ENCODE assay signal across 26 cellular contexts in the genomic region with DNA sequence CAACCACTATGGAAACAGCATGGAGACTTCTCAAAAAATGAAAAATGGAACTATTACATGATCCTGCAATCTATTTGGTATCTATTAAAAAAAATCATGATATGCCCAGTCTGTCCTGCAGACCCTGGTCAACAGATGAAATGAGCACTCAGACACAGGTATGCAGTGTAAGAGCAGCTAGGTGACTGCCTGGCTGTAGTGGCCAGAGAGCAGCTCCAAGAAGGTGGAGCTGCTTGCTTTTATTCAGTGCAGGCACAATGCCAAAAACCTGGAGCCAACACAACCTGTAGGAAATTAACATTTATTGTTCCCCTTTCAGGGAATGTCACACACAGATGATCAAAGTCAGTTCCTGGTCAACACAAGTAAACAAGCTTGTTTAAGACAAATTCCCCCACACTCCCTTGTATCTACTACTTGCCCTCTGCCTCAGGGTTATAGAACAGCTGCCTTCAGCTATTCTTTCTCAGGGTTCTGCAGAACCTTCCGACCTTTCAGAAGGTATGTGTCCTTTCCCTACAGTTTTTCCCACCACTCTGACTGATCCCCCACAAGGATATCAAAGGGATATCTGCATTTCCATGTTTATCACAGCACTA.
"Had no signal": no experiment of that assay in that cellular context is flagged by ENCODE, and none has a peak within 500 bp of the region (broad histone marks: within the 10 kb centered on the region; RNA-seq: fewer than 3 reads in every experiment).

No MANE protein-coding gene starts in this region.

- H3K4me1 ChIP-seq: lower lobe of right lung, neural progenitor cell, right atrium auricular region, right lobe of liver, tibial nerve, uterus had no signal

- H3K36me3 ChIP-seq: lower lobe of right lung, neural progenitor cell, neutrophil, ovary, right atrium auricular region, right lobe of liver, tibial nerve, uterus had no signal

- ATAC-seq: left cardiac atrium; left lobe of liver; lower lobe of right lung; natural killer cell; right lobe of liver; stimulated activated memory B cell treated with anti-CD40 and anti-IgM and Interleukin-4, amounts not matched to agents 10 μg/mL and 1 μg/mL and 100 μg/mL, for 72 hours; stimulated activated naive CD8-positive, alpha-beta T cell treated with anti-CD3 and anti-CD28 coated beads, Interleukin-15, amount 100 ng/mL, for 72 hours had no signal

- H3K27ac ChIP-seq: lower lobe of right lung, neural progenitor cell, neutrophil, ovary, right atrium auricular region, right lobe of liver, tibial nerve, uterus had no signal

- H3K27me3 ChIP-seq: neural progenitor cell, neutrophil, ovary, right atrium auricular region, right lobe of liver, tibial nerve, uterus had no signal

- DNase-seq: kidney glomerular epithelial cell; left cardiac atrium; lower lobe of right lung; mammary epithelial cell; mesenchymal stem cell; naive B cell; natural killer cell; nephron progenitor cell; occipital lobe; ovary; right lobe of liver; stimulated activated CD4-positive, alpha-beta T cell treated with anti-CD3 and anti-CD28 coated beads, Interleukin-1b, Interleukin-23, amount 100 ng/mL, for 48 hours; stimulated activated CD4-positive, alpha-beta T cell treated with anti-CD3 and anti-CD28 coated beads, Interleukin-2, amount 100 ng/mL, for 48 hours; stimulated activated CD4-positive, alpha-beta T cell treated with anti-CD3 and anti-CD28 coated beads, Interleukin-4, amount 100 ng/mL, for 4 hours; stimulated activated CD8-positive, alpha-beta memory T cell treated with anti-CD3 and anti-CD28 coated beads, Interleukin-4, amount 100 ng/mL, for 48 hours; stimulated activated naive CD4-positive, alpha-beta T cell treated with Interleukin-2 at 50 U/mL for 16 hours; stimulated activated naive CD8-positive, alpha-beta T cell treated with anti-CD3 and anti-CD28 coated beads, Interleukin-15, amount 100 ng/mL, for 72 hours; substantia nigra; uterus had no signal

- H3K9me3 ChIP-seq: lower lobe of right lung, neutrophil, ovary, right lobe of liver, uterus had no signal

- H3K4me3 ChIP-seq: lower lobe of right lung, neural progenitor cell, ovary, right atrium auricular region, right lobe of liver, smooth muscle cell, tibial nerve, uterus had no signal
